In the genomic region with DNA sequence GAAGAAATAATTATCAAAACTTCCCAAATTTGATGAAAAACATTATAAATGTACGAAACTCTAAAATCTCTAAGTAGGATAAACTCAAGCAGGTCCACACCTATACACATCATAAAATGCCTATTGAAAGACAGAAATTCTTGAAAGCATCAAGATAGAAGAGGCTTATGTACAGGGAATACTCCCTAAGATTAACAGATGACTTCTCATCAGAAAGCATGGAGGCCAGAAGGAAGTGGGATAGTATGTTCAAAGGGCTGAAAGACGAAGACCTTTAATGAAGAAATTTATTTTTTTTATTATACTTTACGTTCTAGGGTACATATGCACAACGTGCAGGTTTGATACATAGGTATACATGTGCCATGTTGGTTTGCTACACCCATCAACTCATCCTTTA, we compare ENCODE assay signal across 39 cellular contexts. TPM values are rescaled to one million over a fixed set of nuclear protein-coding genes. Genes with fewer than 3 reads are reported as not detected.
"Had no signal": no experiment of that assay in that cellular context is flagged by ENCODE, and none has a peak within 500 bp of the region (broad histone marks: within the 10 kb centered on the region; RNA-seq: fewer than 3 reads in every experiment).

No MANE protein-coding gene starts in this region.

- H3K27me3 Mint-ChIP-seq: activated CD4-positive, alpha-beta memory T cell treated with anti-CD3 and anti-CD28 coated beads, Interleukin-2, amount 10 ng/mL, durations not matched to agents 7 days and 5 days; activated CD4-positive, alpha-beta T cell treated with anti-CD3 and anti-CD28 coated beads for 36 hours; activated CD4-positive, alpha-beta T cell treated with anti-CD3 and anti-CD28 coated beads, Interleukin-2, amount 10 ng/mL, durations not matched to agents 7 days and 5 days; activated CD8-positive, alpha-beta memory T cell treated with anti-CD3 and anti-CD28 coated beads, Interleukin-2, amount 10 ng/mL, durations not matched to agents 7 days and 5 days; activated naive CD4-positive, alpha-beta T cell treated with anti-CD3 and anti-CD28 coated beads, Interleukin-2, amount 10 ng/mL, durations not matched to agents 7 days and 5 days; activated naive CD4-positive, alpha-beta T cell treated with anti-CD3 and anti-CD28 coated beads, Interleukin-2, amount 50 U/mL, for 24 hours; activated naive CD8-positive, alpha-beta T cell; activated naive CD8-positive, alpha-beta T cell treated with anti-CD3 and anti-CD28 coated beads, Interleukin-2, amount 10 ng/mL, durations not matched to agents 7 days and 5 days; activated naive CD8-positive, alpha-beta T cell treated with anti-CD3 and anti-CD28 coated beads, Interleukin-2, amount 50 U/mL, for 24 hours; activated T-cell treated with anti-CD3 and anti-CD28 coated beads, Interleukin-2, amount 50 U/mL, for 24 hours; central memory CD8-positive, alpha-beta T cell had no signal

- ATAC-seq: activated CD4-positive, alpha-beta T cell treated with anti-CD3 and anti-CD28 coated beads for 36 hours; activated CD4-positive, CD25-positive, alpha-beta regulatory T cell treated with anti-CD3 and anti-CD28 coated beads, Interleukin-2, amount 50 U/mL, for 24 hours; activated CD8-positive, alpha-beta memory T cell treated with anti-CD3 and anti-CD28 coated beads, Interleukin-2, amount 10 ng/mL, durations not matched to agents 7 days and 5 days; activated CD8-positive, alpha-beta T cell treated with anti-CD3 and anti-CD28 coated beads, Interleukin-2, amount 10 ng/mL, durations not matched to agents 7 days and 5 days; activated naive CD8-positive, alpha-beta T cell treated with anti-CD3 and anti-CD28 coated beads, Interleukin-2, amount 50 U/mL, for 24 hours had no signal

- H3K4me3 ChIP-seq: ascending aorta, cardiac muscle cell had no signal

- H3K9me3 Mint-ChIP-seq: activated CD4-positive, alpha-beta T cell treated with anti-CD3 and anti-CD28 coated beads, Interleukin-2, amount 10 ng/mL, durations not matched to agents 7 days and 5 days had no signal

- H3K27me3 ChIP-seq: ascending aorta, cardiac muscle cell had no signal

- H3K4me1 ChIP-seq: ascending aorta had no signal

- H3K27ac ChIP-seq: ascending aorta, cardiac muscle cell, VCaP had no signal

- H3K36me3 Mint-ChIP-seq: activated CD8-positive, alpha-beta memory T cell treated with anti-CD3 and anti-CD28 coated beads, Interleukin-2, amount 10 ng/mL, durations not matched to agents 7 days and 5 days; activated naive CD4-positive, alpha-beta T cell treated with anti-CD3 and anti-CD28 coated beads, Interleukin-2, amount 10 ng/mL, durations not matched to agents 7 days and 5 days; activated naive CD8-positive, alpha-beta T cell; activated naive CD8-positive, alpha-beta T cell treated with anti-CD3 and anti-CD28 coated beads, Interleukin-2, amount 10 ng/mL, durations not matched to agents 7 days and 5 days; brain had no signal

- H3K4me1 Mint-ChIP-seq: activated CD4-positive, alpha-beta memory T cell treated with anti-CD3 and anti-CD28 coated beads, Interleukin-2, amount 10 ng/mL, durations not matched to agents 7 days and 5 days; activated CD4-positive, alpha-beta T cell treated with anti-CD3 and anti-CD28 coated beads for 36 hours; activated CD4-positive, alpha-beta T cell treated with anti-CD3 and anti-CD28 coated beads, Interleukin-2, amount 10 ng/mL, durations not matched to agents 7 days and 5 days; activated CD8-positive, alpha-beta memory T cell treated with anti-CD3 and anti-CD28 coated beads, Interleukin-2, amount 10 ng/mL, durations not matched to agents 7 days and 5 days; activated naive CD4-positive, alpha-beta T cell treated with anti-CD3 and anti-CD28 coated beads, Interleukin-2, amount 10 ng/mL, durations not matched to agents 7 days and 5 days; activated naive CD4-positive, alpha-beta T cell treated with anti-CD3 and anti-CD28 coated beads, Interleukin-2, amount 50 U/mL, for 24 hours; activated naive CD8-positive, alpha-beta T cell treated with anti-CD3 and anti-CD28 coated beads, Interleukin-2, amount 10 ng/mL, durations not matched to agents 7 days and 5 days; activated naive CD8-positive, alpha-beta T cell treated with anti-CD3 and anti-CD28 coated beads, Interleukin-2, amount 50 U/mL, for 24 hours; brain; central memory CD8-positive, alpha-beta T cell had no signal

- H3K9me3 ChIP-seq: ascending aorta had no signal

- H3K4me3 Mint-ChIP-seq: activated CD4-positive, alpha-beta memory T cell treated with anti-CD3 and anti-CD28 coated beads, Interleukin-2, amount 10 ng/mL, durations not matched to agents 7 days and 5 days; activated CD4-positive, alpha-beta T cell treated with anti-CD3 and anti-CD28 coated beads for 36 hours; activated CD4-positive, alpha-beta T cell treated with anti-CD3 and anti-CD28 coated beads, Interleukin-2, amount 10 ng/mL, durations not matched to agents 7 days and 5 days; activated CD8-positive, alpha-beta memory T cell treated with anti-CD3 and anti-CD28 coated beads, Interleukin-2, amount 10 ng/mL, durations not matched to agents 7 days and 5 days; activated CD8-positive, alpha-beta T cell treated with anti-CD3 and anti-CD28 coated beads, Interleukin-2, amount 10 ng/mL, durations not matched to agents 7 days and 5 days; activated naive CD4-positive, alpha-beta T cell treated with anti-CD3 and anti-CD28 coated beads, Interleukin-2, amount 10 ng/mL, durations not matched to agents 7 days and 5 days; activated naive CD4-positive, alpha-beta T cell treated with anti-CD3 and anti-CD28 coated beads, Interleukin-2, amount 50 U/mL, for 24 hours; activated naive CD8-positive, alpha-beta T cell; activated naive CD8-positive, alpha-beta T cell treated with anti-CD3 and anti-CD28 coated beads, Interleukin-2, amount 10 ng/mL, durations not matched to agents 7 days and 5 days; activated naive CD8-positive, alpha-beta T cell treated with anti-CD3 and anti-CD28 coated beads, Interleukin-2, amount 50 U/mL, for 24 hours; activated T-cell treated with anti-CD3 and anti-CD28 coated beads, Interleukin-2, amount 50 U/mL, for 24 hours; brain; central memory CD8-positive, alpha-beta T cell; T-helper 1 cell treated with Interleukin-12 subunit alpha and Interleukin-12 subunit beta and Interleukin-4 antibody, amounts not matched to agents 30 μg/mL and 1 μg/mL, for 36 hours; T-helper 2 cell treated with Interferon-gamma antibody and Interleukin-4, amounts not matched to agents 5 μg/mL and 100 μg/mL, for 36 hours had no signal

- DNase-seq: activated CD4-positive, alpha-beta memory T cell treated with anti-CD3 and anti-CD28 coated beads, Interleukin-2, amount 10 ng/mL, durations not matched to agents 7 days and 5 days; activated CD4-positive, alpha-beta T cell treated with anti-CD3 and anti-CD28 coated beads for 1 hour; activated CD4-positive, alpha-beta T cell treated with anti-CD3 and anti-CD28 coated beads for 36 hours; activated CD4-positive, alpha-beta T cell treated with anti-CD3 and anti-CD28 coated beads for 48 hours; activated CD4-positive, alpha-beta T cell treated with anti-CD3 and anti-CD28 coated beads, Interleukin-2, amount 10 ng/mL, durations not matched to agents 7 days and 5 days; activated CD4-positive, alpha-beta T cell treated with anti-CD3 and anti-CD28 coated beads, Interleukin-2, amount 50 U/mL, for 48 hours; activated CD4-positive, CD25-positive, alpha-beta regulatory T cell; activated CD8-positive, alpha-beta memory T cell treated with anti-CD3 and anti-CD28 coated beads for 24 hours; activated CD8-positive, alpha-beta memory T cell treated with anti-CD3 and anti-CD28 coated beads, Interleukin-2, amount 10 ng/mL, durations not matched to agents 7 days and 5 days; activated CD8-positive, alpha-beta memory T cell treated with anti-CD3 and anti-CD28 coated beads, Interleukin-2, amount 50 U/mL, for 48 hours; activated CD8-positive, alpha-beta T cell treated with anti-CD3 and anti-CD28 coated beads, Interleukin-2, amount 10 ng/mL, durations not matched to agents 7 days and 5 days; activated effector memory CD4-positive, alpha-beta T cell treated with Interleukin-2 at 50 U/mL for 16 hours; activated gamma-delta T cell; activated naive CD4-positive, alpha-beta T cell treated with anti-CD3 and anti-CD28 coated beads, Interleukin-2, amount 10 ng/mL, durations not matched to agents 7 days and 5 days; activated naive CD4-positive, alpha-beta T cell treated with Interleukin-2 at 50 U/mL for 16 hours; activated naive CD8-positive, alpha-beta T cell treated with anti-CD3 and anti-CD28 coated beads, Interleukin-2, amount 10 ng/mL, durations not matched to agents 7 days and 5 days; activated naive CD8-positive, alpha-beta T cell treated with anti-CD3 and anti-CD28 coated beads, Interleukin-2, amount 50 U/mL, for 24 hours; activated T-cell treated with anti-CD3 and anti-CD28 coated beads, Interleukin-2, amount 50 U/mL, for 24 hours; activated T-cell treated with anti-CD3 and anti-CD28 coated beads, Interleukin-2, amount 50 U/mL, for 48 hours; amygdala; anterior cingulate cortex; caudate nucleus; cerebellar nuclear complex; T-helper 2 cell; T-helper 9 cell had no signal

- H3K27ac Mint-ChIP-seq: activated CD4-positive, alpha-beta memory T cell treated with anti-CD3 and anti-CD28 coated beads, Interleukin-2, amount 10 ng/mL, durations not matched to agents 7 days and 5 days; activated CD4-positive, alpha-beta T cell treated with anti-CD3 and anti-CD28 coated beads for 36 hours; activated CD4-positive, alpha-beta T cell treated with anti-CD3 and anti-CD28 coated beads, Interleukin-2, amount 10 ng/mL, durations not matched to agents 7 days and 5 days; activated CD8-positive, alpha-beta memory T cell treated with anti-CD3 and anti-CD28 coated beads, Interleukin-2, amount 10 ng/mL, durations not matched to agents 7 days and 5 days; activated CD8-positive, alpha-beta T cell treated with anti-CD3 and anti-CD28 coated beads, Interleukin-2, amount 10 ng/mL, durations not matched to agents 7 days and 5 days; activated naive CD4-positive, alpha-beta T cell treated with anti-CD3 and anti-CD28 coated beads, Interleukin-2, amount 10 ng/mL, durations not matched to agents 7 days and 5 days; activated naive CD4-positive, alpha-beta T cell treated with anti-CD3 and anti-CD28 coated beads, Interleukin-2, amount 50 U/mL, for 24 hours; activated naive CD8-positive, alpha-beta T cell; activated naive CD8-positive, alpha-beta T cell treated with anti-CD3 and anti-CD28 coated beads, Interleukin-2, amount 10 ng/mL, durations not matched to agents 7 days and 5 days; activated naive CD8-positive, alpha-beta T cell treated with anti-CD3 and anti-CD28 coated beads, Interleukin-2, amount 50 U/mL, for 24 hours; activated T-cell treated with anti-CD3 and anti-CD28 coated beads, Interleukin-2, amount 50 U/mL, for 24 hours; activated T-helper 2 cell treated with anti-CD3 and anti-CD28 coated beads, Interferon-gamma antibody, Interleukin-2, Interleukin-4, amounts not matched to agents 10 μg/mL and 5 μg/mL and 100 μg/mL, durations not matched to agents 14 hours and 24 hours and 36 hours; brain; T-helper 1 cell treated with Interleukin-12 subunit alpha and Interleukin-12 subunit beta and Interleukin-4 antibody, amounts not matched to agents 30 μg/mL and 1 μg/mL, for 36 hours; T-helper 2 cell treated with Interferon-gamma antibody and Interleukin-4, amounts not matched to agents 5 μg/mL and 100 μg/mL, for 36 hours had no signal

- FAIRE-seq: bronchial epithelial cell, TTC549 had no signal

- H3K36me3 ChIP-seq: ascending aorta, cardiac muscle cell had no signal

RNA-seq across cellular contexts. Expression of gene KCNA4, which starts 45.3 kb away (rescaled TPM):
- total RNA-seq: activated CD4-positive, alpha-beta memory T cell treated with anti-CD3 and anti-CD28 coated beads, Interleukin-2, amount 10 ng/mL, durations not matched to agents 7 days and 5 days; activated CD4-positive, alpha-beta T cell treated with anti-CD3 and anti-CD28 coated beads for 36 hours; activated CD4-positive, alpha-beta T cell treated with anti-CD3 and anti-CD28 coated beads, Interleukin-2, amount 10 ng/mL, durations not matched to agents 7 days and 5 days; activated CD8-positive, alpha-beta memory T cell treated with anti-CD3 and anti-CD28 coated beads, Interleukin-2, amount 10 ng/mL, durations not matched to agents 7 days and 5 days; activated CD8-positive, alpha-beta T cell treated with anti-CD3 and anti-CD28 coated beads, Interleukin-2, amount 10 ng/mL, durations not matched to agents 7 days and 5 days; activated naive CD8-positive, alpha-beta T cell treated with anti-CD3 and anti-CD28 coated beads, Interleukin-2, amount 10 ng/mL, durations not matched to agents 7 days and 5 days; activated T-helper 2 cell treated with anti-CD3 and anti-CD28 coated beads, Interferon-gamma antibody, Interleukin-2, Interleukin-4, amounts not matched to agents 10 μg/mL and 5 μg/mL and 100 μg/mL, durations not matched to agents 14 hours and 24 hours and 36 hours; bronchial epithelial cell; chondrocyte had no signal
